In the genomic region with DNA sequence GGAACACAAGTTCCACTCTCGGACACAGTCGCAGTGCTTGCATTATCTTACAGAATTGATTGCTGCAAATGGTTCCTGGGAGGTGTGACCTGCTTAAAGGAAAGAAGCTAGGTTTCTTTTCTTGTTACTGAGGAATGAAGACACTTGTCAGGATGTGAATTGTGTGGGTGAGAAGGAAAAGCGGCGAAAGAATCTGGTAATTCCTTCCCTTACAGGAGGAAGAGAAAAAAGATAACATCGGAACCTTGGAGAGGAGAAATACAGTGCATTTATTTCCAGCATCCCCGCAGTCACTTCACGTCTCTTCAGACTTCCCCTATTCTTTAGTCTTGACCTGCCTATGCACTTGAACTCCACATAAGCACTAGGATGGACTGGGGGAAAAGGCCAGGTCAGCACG, we compare ENCODE assay signal across 1 cellular context.
TF ChIP-seq lines count a peak whose summit lies in the region.

No MANE protein-coding gene starts in this region.

TF ChIP-seq in A549, 52 proteins besides CTCF, POLR2A, EP300 and RAD21 (continued from another document):
- TF ChIP-seq ZFP36 (IDR thresholded peaks at IDR 0.05; ENCODE audit: borderline replicate concordance, partially characterized antibody) (no peak), SREBF2 (IDR thresholded peaks at IDR 0.05) (no peak), EHMT2 (IDR thresholded peaks at IDR 0.05; ENCODE audit: low read depth) (no peak), FOXS1 (CRISPR knock-in tag; IDR thresholded peaks at IDR 0.05) (no peak), POLR2AphosphoS2 (conservative IDR thresholded peaks at IDR 0.05; ENCODE audit: low read length) (no peak)
